9 cellular contexts compared by ENCODE assay signal in genomic region chr2:105929506-105929905, GRCh38.
A peak's percentile ranks its signal among the peaks of the same experiment; 100 is the strongest.
DNase-seq lines count a peak whose midpoint lies in the region; ATAC-seq lines count a peak whose summit lies in the region.
"Had no signal": no experiment of that assay in that cellular context is flagged by ENCODE, and none has a peak within 500 bp of the region (broad histone marks: within the 10 kb centered on the region; RNA-seq: fewer than 3 reads in every experiment).

No MANE protein-coding gene starts in this region.

- DNase-seq in COR-L47 (lab: John Stamatoyannopoulos, UW) = peak; percentile 3
- peak; percentile 36 for DNase-seq in RPMI7951 (ENCODE audit: low read depth)
- DNase-seq in activated T-helper 1 cell treated with anti-CD3 and anti-CD28 coated beads, Interleukin-2, amount 50 U/mL, for 16 hours (ENCODE audit: low read depth in 1 of 2, low spot score in 1 of 2) = peak; percentile 2 to 22
- peak; percentile 33 to 80 for DNase-seq in lung microvascular endothelial cell (ENCODE audit: low read depth in 2 of 2)
- DNase-seq in midbrain (lab: John Stamatoyannopoulos, UW) = no peak
- DNase-seq in NCI-H524 treated with DMSO at 0.1 percent for 48 hours (lab: John Stamatoyannopoulos, UW) = no peak
- no peak for DNase-seq in hippocampal formation (lab: John Stamatoyannopoulos, UW)
- DNase-seq: uterus had no signal

- no peak for ATAC-seq in HG03432 (IDR thresholded peaks at IDR 0.05; ENCODE audit: unreplicated experiment)

Comparison
In these comparisons a context has a peak if more than half of its experiments do, and no peak if none do; other contexts are left out.
1. DNase-seq: peak in COR-L47 (single experiment), RPMI7951 (single experiment), activated T-helper 1 cell treated with anti-CD3 and anti-CD28 coated beads, Interleukin-2, amount 50 U/mL, for 16 hours (2 of 2) and lung microvascular endothelial cell (2 of 2); none in midbrain (single experiment), NCI-H524 treated with DMSO at 0.1 percent for 48 hours (single experiment) and hippocampal formation (0 of 2).